ENCODE assay signal across 2 cellular contexts in genomic region chr1:198359024-198359653, GRCh38.
TF ChIP-seq lines count a peak whose summit lies in the region.

No MANE protein-coding gene starts in this region.

TF ChIP-seq in IMR-90, 13 proteins besides CTCF, POLR2A, EP300 and RAD21 (continued from another document):
- TF ChIP-seq FOS (IDR thresholded peaks at IDR 0.05; ENCODE audit: low read depth, low read length) (no peak), BHLHE40 (IDR thresholded peaks at IDR 0.05; ENCODE audit: low read depth, low read length) (no peak), RFX5 (IDR thresholded peaks at IDR 0.05; ENCODE audit: low read depth, low read length) (no peak), MAFK (IDR thresholded peaks at IDR 0.05; ENCODE audit: low read depth, low read length) (no peak), CEBPB (IDR thresholded peaks at IDR 0.05; ENCODE audit: low read depth, low read length) (no peak)
- TF ChIP-seq, protein P1, sequence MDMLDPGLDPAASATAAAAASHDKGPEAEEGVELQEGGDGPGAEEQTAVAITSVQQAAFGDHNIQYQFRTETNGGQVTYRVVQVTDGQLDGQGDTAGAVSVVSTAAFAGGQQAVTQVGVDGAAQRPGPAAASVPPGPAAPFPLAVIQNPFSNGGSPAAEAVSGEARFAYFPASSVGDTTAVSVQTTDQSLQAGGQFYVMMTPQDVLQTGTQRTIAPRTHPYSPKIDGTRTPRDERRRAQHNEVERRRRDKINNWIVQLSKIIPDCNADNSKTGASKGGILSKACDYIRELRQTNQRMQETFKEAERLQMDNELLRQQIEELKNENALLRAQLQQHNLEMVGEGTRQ (IDR thresholded peaks at IDR 0.05; ENCODE audit: low read depth, low read length) = no peak

TF ChIP-seq in GM12878, 131 proteins besides CTCF, POLR2A, EP300 and RAD21:
- TF ChIP-seq, protein P2, sequence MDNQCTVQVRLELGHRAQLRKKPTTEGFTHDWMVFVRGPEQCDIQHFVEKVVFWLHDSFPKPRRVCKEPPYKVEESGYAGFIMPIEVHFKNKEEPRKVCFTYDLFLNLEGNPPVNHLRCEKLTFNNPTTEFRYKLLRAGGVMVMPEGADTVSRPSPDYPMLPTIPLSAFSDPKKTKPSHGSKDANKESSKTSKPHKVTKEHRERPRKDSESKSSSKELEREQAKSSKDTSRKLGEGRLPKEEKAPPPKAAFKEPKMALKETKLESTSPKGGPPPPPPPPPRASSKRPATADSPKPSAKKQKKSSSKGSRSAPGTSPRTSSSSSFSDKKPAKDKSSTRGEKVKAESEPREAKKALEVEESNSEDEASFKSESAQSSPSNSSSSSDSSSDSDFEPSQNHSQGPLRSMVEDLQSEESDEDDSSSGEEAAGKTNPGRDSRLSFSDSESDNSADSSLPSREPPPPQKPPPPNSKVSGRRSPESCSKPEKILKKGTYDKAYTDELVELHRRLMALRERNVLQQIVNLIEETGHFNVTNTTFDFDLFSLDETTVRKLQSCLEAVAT (IDR thresholded peaks at IDR 0.05) = no peak
- TF ChIP-seq SMC3 (IDR thresholded peaks at IDR 0.05; ENCODE audit: borderline replicate concordance, low read length) (peak; percentile 51; the same call in 1 of the 2 replicates), NR2F1 (conservative IDR thresholded peaks at IDR 0.05) (no peak), LARP7 (IDR thresholded peaks at IDR 0.05) (no peak), HDAC6 (IDR thresholded peaks at IDR 0.05; ENCODE audit: unreplicated experiment) (no peak)
- TF ChIP-seq, protein P3, sequence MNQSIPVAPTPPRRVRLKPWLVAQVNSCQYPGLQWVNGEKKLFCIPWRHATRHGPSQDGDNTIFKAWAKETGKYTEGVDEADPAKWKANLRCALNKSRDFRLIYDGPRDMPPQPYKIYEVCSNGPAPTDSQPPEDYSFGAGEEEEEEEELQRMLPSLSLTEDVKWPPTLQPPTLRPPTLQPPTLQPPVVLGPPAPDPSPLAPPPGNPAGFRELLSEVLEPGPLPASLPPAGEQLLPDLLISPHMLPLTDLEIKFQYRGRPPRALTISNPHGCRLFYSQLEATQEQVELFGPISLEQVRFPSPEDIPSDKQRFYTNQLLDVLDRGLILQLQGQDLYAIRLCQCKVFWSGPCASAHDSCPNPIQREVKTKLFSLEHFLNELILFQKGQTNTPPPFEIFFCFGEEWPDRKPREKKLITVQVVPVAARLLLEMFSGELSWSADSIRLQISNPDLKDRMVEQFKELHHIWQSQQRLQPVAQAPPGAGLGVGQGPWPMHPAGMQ (IDR thresholded peaks at IDR 0.05; ENCODE audit: borderline replicate concordance) = no peak
